Comparison of ENCODE assay signal across 14 cellular contexts in the genomic region with DNA sequence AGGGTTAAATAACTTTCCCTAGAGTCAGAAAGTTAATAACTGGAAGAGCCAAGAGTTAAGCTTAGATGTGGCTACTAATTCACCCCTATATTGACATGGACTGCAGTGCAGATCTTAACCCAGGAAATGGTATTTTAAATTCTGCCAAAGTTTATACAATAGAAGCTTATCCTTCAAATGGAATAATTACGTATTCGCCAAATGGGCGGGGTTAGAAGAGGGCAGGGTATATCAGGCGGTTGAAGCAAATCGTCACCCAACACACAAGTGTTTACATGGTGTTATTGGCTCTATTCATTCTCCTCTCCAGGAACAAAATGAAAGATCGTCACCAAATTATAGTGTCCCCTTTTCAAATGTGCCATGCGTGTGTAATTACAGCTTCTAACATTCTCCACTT.
A peak's percentile ranks its signal among the peaks of the same experiment; 100 is the strongest.
DNase-seq lines count a peak whose midpoint lies in the region; ATAC-seq and TF ChIP-seq lines count a peak whose summit lies in the region.
"Had no signal": no experiment of that assay in that cellular context is flagged by ENCODE, and none has a peak within 500 bp of the region (broad histone marks: within the 10 kb centered on the region; RNA-seq: fewer than 3 reads in every experiment).

No MANE protein-coding gene starts in this region.

- no peaks in the 10 kb centered on the region for H3K9me3 ChIP-seq in CD4-positive, alpha-beta T cell (ENCODE audit: control insufficient read depth, low read length)
- H3K9me3 ChIP-seq in ovary = no peaks in the 10 kb centered on the region
- H3K9me3 ChIP-seq: SK-N-SH had no signal

- peaks cover 54% of the 10 kb centered on the region for H3K4me1 Mint-ChIP-seq in CD4-positive, alpha-beta T cell (ENCODE audit: low read depth)
- H3K4me1 Mint-ChIP-seq in central memory CD8-positive, alpha-beta T cell = peaks cover 69% of the 10 kb centered on the region
- peaks cover 28% of the 10 kb centered on the region for H3K4me1 Mint-ChIP-seq in CD14-positive monocyte

- ATAC-seq in CD4-positive, alpha-beta T cell (ENCODE audit: poor library complexity) = no peak
- no peak for ATAC-seq in central memory CD8-positive, alpha-beta T cell (replicated peaks; ENCODE audit: extremely low read depth, poor library complexity, severe bottlenecking)

- H3K9me3 Mint-ChIP-seq in CD4-positive, alpha-beta T cell = no peaks in the 10 kb centered on the region
- no peaks in the 10 kb centered on the region for H3K9me3 Mint-ChIP-seq in central memory CD8-positive, alpha-beta T cell
- H3K9me3 Mint-ChIP-seq in CD14-positive monocyte = peaks cover 0 to 4% (median 0%) of the 10 kb centered on the region in 7 donors
- H3K9me3 Mint-ChIP-seq: CD8-positive, alpha-beta memory T cell; HFFc6 had no signal

- no peaks in the 10 kb centered on the region for H3K36me3 ChIP-seq in ovary

- no peak overlapping the region for H3K4me3 Mint-ChIP-seq in CD4-positive, alpha-beta T cell
- H3K4me3 Mint-ChIP-seq in central memory CD8-positive, alpha-beta T cell = no peak overlapping the region
- H3K4me3 Mint-ChIP-seq in CD14-positive monocyte = no peak overlapping the region
- H3K4me3 Mint-ChIP-seq: HFFc6 had no signal

- no peaks in the 10 kb centered on the region for H3K27me3 ChIP-seq in CD4-positive, alpha-beta T cell (ENCODE audit: control insufficient read depth, insufficient read depth, low read length)
- no peaks in the 10 kb centered on the region for H3K27me3 ChIP-seq in ovary

- no peak overlapping the region for H3K4me3 ChIP-seq in ovary

- H3K36me3 Mint-ChIP-seq in CD4-positive, alpha-beta T cell (ENCODE audit: low read depth) = no peaks in the 10 kb centered on the region
- H3K36me3 Mint-ChIP-seq in central memory CD8-positive, alpha-beta T cell (ENCODE audit: insufficient read depth) = peaks cover 15% of the 10 kb centered on the region
- H3K36me3 Mint-ChIP-seq in CD14-positive monocyte = peaks cover 23 to 51% of the 10 kb centered on the region in 2 donors

- CTCF ChIA-PET in CD4-positive, alpha-beta T cell (lab: Charles Lee) = interaction anchor here (1.0 kb wide), 1 partner anchor 12 kb away, joined by 3 read pairs; no protein-coding TSS in a partner anchor

- H3K27me3 Mint-ChIP-seq in CD4-positive, alpha-beta T cell = no peaks in the 10 kb centered on the region
- no peaks in the 10 kb centered on the region for H3K27me3 Mint-ChIP-seq in central memory CD8-positive, alpha-beta T cell
- no peaks in the 10 kb centered on the region for H3K27me3 Mint-ChIP-seq in CD14-positive monocyte (ENCODE audit: low read depth in 3 of 3)
- H3K27me3 Mint-ChIP-seq: CD8-positive, alpha-beta memory T cell had no signal

- H3K27ac ChIP-seq in CD4-positive, alpha-beta T cell (ENCODE audit: low read depth, low read length) = no peak overlapping the region
- no peak overlapping the region for H3K27ac ChIP-seq in ovary
- H3K27ac ChIP-seq: KMS-11 had no signal

- H3K4me1 ChIP-seq in ovary (ENCODE audit: insufficient read depth) = no peaks in the 10 kb centered on the region

- intact Hi-C loops in CD4-positive, alpha-beta T cell (cut with DNase I, micrococcal nuclease) = no loop called here
- intact Hi-C loops in ovary (cut with DNase I) = no loop called here
- intact Hi-C loops in CD14-positive monocyte (cut with micrococcal nuclease) = no loop called here

- TF ChIP-seq EP300 in ovary (IDR thresholded peaks at IDR 0.05) = no peak

- no peak for TF ChIP-seq POLR2A in ovary (IDR thresholded peaks at IDR 0.05)

- no peak for TF ChIP-seq CTCF in CD4-positive, alpha-beta T cell (IDR thresholded peaks at IDR 0.05)
- no peak for TF ChIP-seq CTCF in ovary (IDR thresholded peaks at IDR 0.05)
- no peak for TF ChIP-seq CTCF in CD14-positive monocyte (IDR thresholded peaks at IDR 0.05)

- POLR2A ChIA-PET in CD4-positive, alpha-beta T cell (lab: Charles Lee) = no interaction called here

- no peak for DNase-seq in CD4-positive, alpha-beta T cell
- DNase-seq in DMS153 treated with DMSO at 0.1 percent for 48 hours (lab: John Stamatoyannopoulos, UW; ENCODE audit: unreplicated experiment) = peak; percentile 65
- peak; percentile 89 for DNase-seq in NCI-H748 (lab: John Stamatoyannopoulos, UW; ENCODE audit: unreplicated experiment)
- no peak for DNase-seq in central memory CD8-positive, alpha-beta T cell (ENCODE audit: low spot score in 2 of 2)
- no peak for DNase-seq in NCI-H1694 (lab: John Stamatoyannopoulos, UW)
- no peak for DNase-seq in ovary
- DNase-seq in CD14-positive monocyte (ENCODE audit: low spot score) = no peak
- DNase-seq: CD8-positive, alpha-beta memory T cell; HFFc6; NCI-H1694 treated with DMSO at 0.1 percent for 48 hours; NCI-H510A treated with DMSO at 0.1 percent for 48 hours; Right ventricle myocardium superior; SK-N-SH had no signal

- H3K27ac Mint-ChIP-seq in CD4-positive, alpha-beta T cell = peak overlapping the region; percentile 59
- peak overlapping the region; percentile 79 for H3K27ac Mint-ChIP-seq in central memory CD8-positive, alpha-beta T cell (ENCODE audit: low read depth)
- H3K27ac Mint-ChIP-seq in CD14-positive monocyte = no peak overlapping the region
- H3K27ac Mint-ChIP-seq: HFFc6 had no signal

- WGBS in ovary, 3 donors = 65 to 73% (median 69%) methylated on average over 7 of the region's 7 CpGs

Comparison
In these comparisons a context has a peak if more than half of its experiments do, and no peak if none do; other contexts are left out.
1. DNase-seq: peak in DMS153 treated with DMSO at 0.1 percent for 48 hours (single experiment) and NCI-H748 (single experiment); none in CD4-positive, alpha-beta T cell (0 of 10), central memory CD8-positive, alpha-beta T cell (0 of 2), NCI-H1694 (single experiment), ovary (0 of 5) and CD14-positive monocyte (single experiment).
2. H3K27ac Mint-ChIP-seq: peak in CD4-positive, alpha-beta T cell (single experiment) and central memory CD8-positive, alpha-beta T cell (single experiment); none in CD14-positive monocyte (0 of 7).